Comparison of ENCODE assay signal across 8 cellular contexts in genomic region chr16:20675488-20676267, GRCh38.
DNase-seq lines count a peak whose midpoint lies in the region; ATAC-seq lines count a peak whose summit lies in the region.

No MANE protein-coding gene starts in this region.

- DNase-seq in NCI-H2081 (lab: John Stamatoyannopoulos, UW) (peak; percentile 34 to 43), NCI-H2081 treated with DMSO at 0.1 percent for 48 hours (lab: John Stamatoyannopoulos, UW) (no peak), NCI-H1092 (lab: John Stamatoyannopoulos, UW) (peak; percentile 75)
- DNase-seq in activated naive CD4-positive, alpha-beta T cell treated with anti-CD3 and anti-CD28 coated beads, Interleukin-2, amount 10 ng/mL, durations not matched to agents 7 days and 5 days: peak; percentile 71

- H3K4me3 ChIP-seq in iPS-15b (ENCODE audit: low read depth, low read length) (peak overlapping the region; percentile 62), skin epidermis (peak overlapping the region; percentile 6 to 42 (median 19))

- CTCF ChIA-PET in activated naive CD4-positive, alpha-beta T cell treated with anti-CD3 and anti-CD28 coated beads, Interleukin-2, amount 10 ng/mL, durations not matched to agents 7 days and 5 days (lab: Charles Lee): no interaction called here

- H3K4me3 Mint-ChIP-seq in activated naive CD4-positive, alpha-beta T cell treated with anti-CD3 and anti-CD28 coated beads, Interleukin-2, amount 10 ng/mL, durations not matched to agents 7 days and 5 days: peak overlapping the region; percentile 76

- peaks cover 16% of the 10 kb centered on the region for H3K27me3 ChIP-seq in iPS-15b (ENCODE audit: control insufficient read depth, insufficient read depth, low read length)

- peak overlapping the region; percentile 81 for H3K27ac Mint-ChIP-seq in activated naive CD4-positive, alpha-beta T cell treated with anti-CD3 and anti-CD28 coated beads, Interleukin-2, amount 10 ng/mL, durations not matched to agents 7 days and 5 days

- H3K36me3 Mint-ChIP-seq in activated naive CD4-positive, alpha-beta T cell treated with anti-CD3 and anti-CD28 coated beads, Interleukin-2, amount 10 ng/mL, durations not matched to agents 7 days and 5 days: no peaks in the 10 kb centered on the region

- no peaks in the 10 kb centered on the region for H3K36me3 ChIP-seq in iPS-15b (ENCODE audit: control insufficient read depth, insufficient read depth, low read length)

- H3K9me3 ChIP-seq in iPS-15b (ENCODE audit: control insufficient read depth, insufficient read depth, low read length): no peaks in the 10 kb centered on the region

- H3K4me1 ChIP-seq in iPS-15b (ENCODE audit: control insufficient read depth, insufficient read depth, low read length): peaks cover 35% of the 10 kb centered on the region

- ATAC-seq in GM21528 (IDR thresholded peaks at IDR 0.05; ENCODE audit: low FRiP score, unreplicated experiment) (no peak), HG03139 (IDR thresholded peaks at IDR 0.05; ENCODE audit: unreplicated experiment) (no peak)

- H3K4me1 Mint-ChIP-seq in activated naive CD4-positive, alpha-beta T cell treated with anti-CD3 and anti-CD28 coated beads, Interleukin-2, amount 10 ng/mL, durations not matched to agents 7 days and 5 days: peaks cover 28% of the 10 kb centered on the region

- peak overlapping the region in 17 of 21 experiments; percentile 33 to 83 (median 66) for H3K27ac ChIP-seq in skin epidermis

- no peaks in the 10 kb centered on the region for H3K27me3 Mint-ChIP-seq in activated naive CD4-positive, alpha-beta T cell treated with anti-CD3 and anti-CD28 coated beads, Interleukin-2, amount 10 ng/mL, durations not matched to agents 7 days and 5 days

- no peaks in the 10 kb centered on the region for H3K9me3 Mint-ChIP-seq in activated naive CD4-positive, alpha-beta T cell treated with anti-CD3 and anti-CD28 coated beads, Interleukin-2, amount 10 ng/mL, durations not matched to agents 7 days and 5 days

- H3K9ac ChIP-seq in iPS-15b (ENCODE audit: low read depth, low read length): no peak overlapping the region
